Comparison of ENCODE assay signal across 1 cellular context in the genomic region with DNA sequence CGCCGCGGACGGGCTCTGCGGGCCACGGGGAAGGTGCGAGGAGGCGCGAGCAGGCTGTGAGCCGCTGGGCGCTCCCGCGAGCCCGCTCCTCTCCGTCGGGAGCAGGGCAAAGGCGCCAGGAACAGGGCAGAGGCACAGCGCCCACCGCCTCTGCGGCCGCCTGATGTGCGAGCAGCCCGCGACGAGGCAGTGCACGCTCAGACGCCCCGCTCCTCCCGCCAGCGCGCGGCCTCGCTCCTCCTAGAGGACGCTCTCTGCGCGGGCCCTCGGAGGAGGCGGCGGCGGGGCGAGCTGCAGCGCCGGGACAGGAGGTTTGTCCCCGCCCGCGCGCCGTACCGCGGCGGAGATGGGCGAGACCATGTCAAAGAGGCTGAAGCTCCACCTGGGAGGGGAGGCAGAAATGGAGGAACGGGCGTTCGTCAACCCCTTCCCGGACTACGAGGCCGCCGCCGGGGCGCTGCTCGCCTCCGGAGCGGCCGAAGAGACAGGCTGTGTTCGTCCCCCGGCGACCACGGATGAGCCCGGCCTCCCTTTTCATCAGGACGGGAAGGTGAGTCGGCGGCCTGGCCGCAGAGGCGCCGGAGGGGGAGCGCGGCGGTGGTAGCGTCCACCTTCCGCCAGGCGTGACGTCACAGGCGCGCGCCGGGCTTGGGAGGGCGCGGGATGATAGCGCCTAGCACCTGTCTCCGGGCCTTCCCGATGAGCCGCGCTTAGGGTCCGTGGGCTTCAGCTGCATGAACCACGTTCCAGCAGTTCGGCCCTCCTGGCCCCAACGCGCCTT.
A peak's percentile ranks its signal among the peaks of the same experiment; 100 is the strongest.
TF ChIP-seq lines count a peak whose summit lies in the region.

No MANE protein-coding gene starts in this region.

TF ChIP-seq in HCT116, 20 proteins besides CTCF, POLR2A, EP300 and RAD21 (continued from another document):
- no peak for TF ChIP-seq FOSL1 (IDR thresholded peaks at IDR 0.05; ENCODE audit: low read depth)
- no peak for TF ChIP-seq EZH2phosphoT487 (IDR thresholded peaks at IDR 0.05; ENCODE audit: borderline replicate concordance)
- TF ChIP-seq, protein P1, sequence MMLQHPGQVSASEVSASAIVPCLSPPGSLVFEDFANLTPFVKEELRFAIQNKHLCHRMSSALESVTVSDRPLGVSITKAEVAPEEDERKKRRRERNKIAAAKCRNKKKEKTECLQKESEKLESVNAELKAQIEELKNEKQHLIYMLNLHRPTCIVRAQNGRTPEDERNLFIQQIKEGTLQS (IDR thresholded peaks at IDR 0.05): no peak
- TF ChIP-seq YY1 (IDR thresholded peaks at IDR 0.05; ENCODE audit: extremely low read depth, insufficient replicate concordance, low read depth, low read length): peak; percentile 51
- TF ChIP-seq SRF (IDR thresholded peaks at IDR 0.05; ENCODE audit: low read depth): peak; percentile 92
- no peak for TF ChIP-seq CBX3 (IDR thresholded peaks at IDR 0.05; ENCODE audit: low read depth)
- TF ChIP-seq, protein P2, sequence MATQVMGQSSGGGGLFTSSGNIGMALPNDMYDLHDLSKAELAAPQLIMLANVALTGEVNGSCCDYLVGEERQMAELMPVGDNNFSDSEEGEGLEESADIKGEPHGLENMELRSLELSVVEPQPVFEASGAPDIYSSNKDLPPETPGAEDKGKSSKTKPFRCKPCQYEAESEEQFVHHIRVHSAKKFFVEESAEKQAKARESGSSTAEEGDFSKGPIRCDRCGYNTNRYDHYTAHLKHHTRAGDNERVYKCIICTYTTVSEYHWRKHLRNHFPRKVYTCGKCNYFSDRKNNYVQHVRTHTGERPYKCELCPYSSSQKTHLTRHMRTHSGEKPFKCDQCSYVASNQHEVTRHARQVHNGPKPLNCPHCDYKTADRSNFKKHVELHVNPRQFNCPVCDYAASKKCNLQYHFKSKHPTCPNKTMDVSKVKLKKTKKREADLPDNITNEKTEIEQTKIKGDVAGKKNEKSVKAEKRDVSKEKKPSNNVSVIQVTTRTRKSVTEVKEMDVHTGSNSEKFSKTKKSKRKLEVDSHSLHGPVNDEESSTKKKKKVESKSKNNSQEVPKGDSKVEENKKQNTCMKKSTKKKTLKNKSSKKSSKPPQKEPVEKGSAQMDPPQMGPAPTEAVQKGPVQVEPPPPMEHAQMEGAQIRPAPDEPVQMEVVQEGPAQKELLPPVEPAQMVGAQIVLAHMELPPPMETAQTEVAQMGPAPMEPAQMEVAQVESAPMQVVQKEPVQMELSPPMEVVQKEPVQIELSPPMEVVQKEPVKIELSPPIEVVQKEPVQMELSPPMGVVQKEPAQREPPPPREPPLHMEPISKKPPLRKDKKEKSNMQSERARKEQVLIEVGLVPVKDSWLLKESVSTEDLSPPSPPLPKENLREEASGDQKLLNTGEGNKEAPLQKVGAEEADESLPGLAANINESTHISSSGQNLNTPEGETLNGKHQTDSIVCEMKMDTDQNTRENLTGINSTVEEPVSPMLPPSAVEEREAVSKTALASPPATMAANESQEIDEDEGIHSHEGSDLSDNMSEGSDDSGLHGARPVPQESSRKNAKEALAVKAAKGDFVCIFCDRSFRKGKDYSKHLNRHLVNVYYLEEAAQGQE (IDR thresholded peaks at IDR 0.05; ENCODE audit: low read depth): no peak
- TF ChIP-seq TCF7L2 (IDR thresholded peaks at IDR 0.05; ENCODE audit: borderline replicate concordance, extremely low read depth, insufficient read depth, insufficient read length): peak; percentile 58
